10 cellular contexts compared by ENCODE assay signal in the genomic region with DNA sequence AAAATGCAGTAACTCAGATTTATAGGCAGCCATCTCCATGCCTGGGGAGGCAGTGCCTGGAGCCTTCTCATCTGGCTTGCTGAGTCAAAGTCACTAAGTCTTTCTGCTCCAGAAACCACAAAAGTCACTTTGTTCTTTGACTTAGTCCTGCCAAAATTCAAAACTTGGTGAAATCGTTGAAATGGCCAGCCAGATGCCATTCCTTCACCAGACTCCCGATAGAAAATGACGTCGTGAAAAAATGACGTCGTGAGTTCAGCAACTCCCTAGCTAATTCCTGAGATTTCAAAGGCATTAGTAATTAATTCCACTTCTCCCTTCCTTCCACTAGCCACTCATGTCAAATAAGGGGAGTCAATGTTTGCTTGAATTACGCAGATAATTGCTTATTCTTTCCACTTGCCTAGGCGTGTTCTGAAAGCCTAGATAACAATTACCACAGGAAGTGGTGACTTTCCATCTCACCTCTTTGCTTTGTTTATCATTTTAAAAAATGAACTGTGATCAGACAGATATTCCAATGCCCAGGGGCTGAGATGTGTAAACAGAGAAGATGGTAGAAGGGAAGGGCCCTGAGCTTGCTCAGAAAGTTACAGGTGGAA. TPM values are rescaled to one million over a fixed set of nuclear protein-coding genes. Genes with fewer than 3 reads are reported as not detected.
DNase-seq lines count a peak whose midpoint lies in the region; ATAC-seq, FAIRE-seq and TF ChIP-seq lines count a peak whose summit lies in the region.
"Had no signal": no experiment of that assay in that cellular context is flagged by ENCODE, and none has a peak within 500 bp of the region (broad histone marks: within the 10 kb centered on the region; RNA-seq: fewer than 3 reads in every experiment).

No MANE protein-coding gene starts in this region.

- no peaks in the 10 kb centered on the region for H3K36me3 ChIP-seq in small intestine (ENCODE audit: control insufficient read depth in 2 of 2, insufficient read depth in 2 of 2, low read length in 2 of 2)

- TF ChIP-seq CTCF in choroid plexus epithelial cell (conservative IDR thresholded peaks at IDR 0.05; ENCODE audit: low read depth, low read length) (no peak), D721Med (IDR thresholded peaks at IDR 0.05; ENCODE audit: insufficient read depth, missing control alignments) (no peak)

- H3K4me1 ChIP-seq in small intestine (ENCODE audit: control insufficient read depth in 2 of 2, insufficient read depth in 1 of 2, low read depth in 1 of 2, low read length in 1 of 2): peaks cover 0 to 2% of the 10 kb centered on the region in 2 donors

- WGBS in small intestine, 3 donors: 52 to 63% (median 55%) methylated on average over 8 of the region's 8 CpGs

- in situ Hi-C loops in SK-MEL-5 (cut with HindIII; ENCODE audit: low pct_unique_long_range_greater_than_20kb, low sequenced_read_pairs): no loop called here

- no peaks in the 10 kb centered on the region for H3K9me3 ChIP-seq in small intestine (ENCODE audit: control insufficient read depth, low read depth)

- FAIRE-seq in small intestine (lab: Jason Lieb, UNC) (no peak), D721Med (lab: Jason Lieb, UNC) (no peak)

- no peak overlapping the region for H3K4me3 ChIP-seq in choroid plexus epithelial cell (ENCODE audit: low read depth, low read length)
- H3K4me3 ChIP-seq in small intestine (ENCODE audit: low read depth in 1 of 2, low read length in 2 of 2): no peak overlapping the region
- H3K4me3 ChIP-seq: skin epidermis had no signal

- no peaks in the 10 kb centered on the region for H3K27me3 ChIP-seq in small intestine (ENCODE audit: control insufficient read depth in 2 of 2, insufficient read depth in 2 of 2, low read length in 2 of 2)

- no peak for ATAC-seq in HG02981 (IDR thresholded peaks at IDR 0.05; ENCODE audit: unreplicated experiment)

- peak overlapping the region in 1 of 2 donors; percentile 36 for H3K27ac ChIP-seq in small intestine (ENCODE audit: low read depth in 1 of 2, low read length in 1 of 2)
- H3K27ac ChIP-seq: 22Rv1 had no signal

- DNase-seq in DMS 273 (lab: John Stamatoyannopoulos, UW; ENCODE audit: unreplicated experiment): peak; percentile 17
- DNase-seq in DMS 273 treated with DMSO at 0.1 percent for 48 hours (lab: John Stamatoyannopoulos, UW): no peak
- DNase-seq in SK-MEL-5 (ENCODE audit: low read depth, low spot score): peak; percentile 41
- DNase-seq in choroid plexus epithelial cell (ENCODE audit: low read depth): peak; percentile 86
- peak; percentile 41 for DNase-seq in small intestine
- DNase-seq in iPS-NIHi11 (ENCODE audit: low spot score): no peak
- DNase-seq in D721Med (ENCODE audit: insufficient read length, low spot score): no peak

RNA-seq across cellular contexts. Expression of a gene that starts 48.5 kb away (rescaled TPM):
- 12.9 and 13.3 TPM in 2 replicates for total RNA-seq in SK-MEL-5 (2014; rRNA removed; shearing (Covaris generic))
- polyA plus RNA-seq in SK-MEL-5 (2015; cell fraction: cytosol; rRNA removed): 11.0 and 16.5 TPM in 2 replicates
- 66.8 and 96.5 TPM in 2 replicates for polyA plus RNA-seq in SK-MEL-5 (2015; cell fraction: nucleus; rRNA removed)
- 10 to 100 TPM in 1 of 3 donors, 1 to 10 TPM in 2; 5.0 to 19.5 (median 10.0) TPM for polyA plus RNA-seq in small intestine

Comparison
In these comparisons a context has a peak if more than half of its experiments do, and no peak if none do; other contexts are left out.
1. DNase-seq: peak in DMS 273 (single experiment), SK-MEL-5 (single experiment), choroid plexus epithelial cell (single experiment) and small intestine (single experiment); none in DMS 273 treated with DMSO at 0.1 percent for 48 hours (single experiment), iPS-NIHi11 (single experiment) and D721Med (single experiment).